21 cellular contexts compared by ENCODE assay signal in genomic region chr12:23559268-23559753, GRCh38.
"Had no signal": no experiment of that assay in that cellular context is flagged by ENCODE, and none has a peak within 500 bp of the region (broad histone marks: within the 10 kb centered on the region; RNA-seq: fewer than 3 reads in every experiment).

No MANE protein-coding gene starts in this region.

- H3K27me3 ChIP-seq: gastrocnemius medialis, pancreas, sigmoid colon had no signal

- H3K4me3 ChIP-seq: coronary artery, gastrocnemius medialis, left ventricle myocardium inferior, lower lobe of right lung, pancreas, prostate gland, sigmoid colon, skin epidermis had no signal

- H3K9me3 ChIP-seq: gastrocnemius medialis, left ventricle myocardium inferior, lower lobe of right lung, pancreas, prostate gland, sigmoid colon had no signal

- H3K4me1 ChIP-seq: gastrocnemius medialis, left ventricle myocardium inferior, lower lobe of right lung, pancreas, prostate gland had no signal

- DNase-seq: effector CD4-positive, alpha-beta T cell; endodermal cell; gastrocnemius medialis; immature natural killer cell; kidney; left cardiac atrium; left ventricle myocardium inferior; lower lobe of right lung; naive B cell; occipital lobe; pancreas; retina; sigmoid colon; stimulated activated CD4-positive, alpha-beta T cell treated with anti-CD3 and anti-CD28 coated beads, Interleukin-12 subunit alpha, Interleukin-12 subunit beta, amount 100 ng/mL, for 4 hours; stimulated activated naive CD4-positive, alpha-beta T cell; trophoblast cell had no signal

- H3K27ac ChIP-seq: coronary artery, gastrocnemius medialis, left ventricle myocardium inferior, lower lobe of right lung, pancreas, prostate gland, sigmoid colon, skin epidermis had no signal

- H3K36me3 ChIP-seq: gastrocnemius medialis, left ventricle myocardium inferior, lower lobe of right lung, pancreas, prostate gland, sigmoid colon had no signal

- ATAC-seq: esophagus mucosa, gastrocnemius medialis, left cardiac atrium, lower lobe of right lung had no signal

- FAIRE-seq: kidney, pancreas, urothelium cell line had no signal
